Comparison of ENCODE assay signal across 9 cellular contexts in genomic region chr3:126082334-126083137, GRCh38.
DNase-seq lines count a peak whose midpoint lies in the region; TF ChIP-seq lines count a peak whose summit lies in the region.
"Had no signal": no experiment of that assay in that cellular context is flagged by ENCODE, and none has a peak within 500 bp of the region (broad histone marks: within the 10 kb centered on the region; RNA-seq: fewer than 3 reads in every experiment).

No MANE protein-coding gene starts in this region.

- in situ Hi-C loops in astrocyte of the cerebellum (cut with HindIII; ENCODE audit: low sequenced_read_pairs) = no loop called here

- H3K27me3 ChIP-seq in muscle layer of duodenum (ENCODE audit: low read depth, low read length) = no peaks in the 10 kb centered on the region

- POLR2A ChIA-PET in AG04449 (lab: Yijun Ruan, JAX) = interaction anchor here (0.6 kb wide), 1 partner anchor 1614 kb away, joined by 3 read pairs; no protein-coding TSS in a partner anchor

- no peak overlapping the region for H3K27ac ChIP-seq in muscle layer of duodenum (ENCODE audit: low read length)

- H3K4me3 ChIP-seq in AG04449 (ENCODE audit: low read depth, low read length) = peak overlapping the region; percentile 70
- peak overlapping the region; percentile 62 for H3K4me3 ChIP-seq in HFF-Myc (replicated peaks; ENCODE audit: low read depth, low read length)
- peak overlapping the region; percentile 60 for H3K4me3 ChIP-seq in astrocyte of the cerebellum (ENCODE audit: low read depth, low read length)
- H3K4me3 ChIP-seq in muscle layer of duodenum (ENCODE audit: low read depth in 1 of 2, low read length in 2 of 2) = peak overlapping the region; percentile 73 to 74

- CTCF ChIA-PET in AG04449 (lab: Yijun Ruan, JAX) = no interaction called here

- H3K36me3 ChIP-seq in muscle layer of duodenum (ENCODE audit: control insufficient read depth in 1 of 2, insufficient read depth in 2 of 2, low read length in 2 of 2) = peaks cover 0 to 1% of the 10 kb centered on the region in 2 donors

- H3K9me3 ChIP-seq in muscle layer of duodenum (ENCODE audit: control insufficient read depth in 1 of 2, low read length in 2 of 2) = no peaks in the 10 kb centered on the region

- TF ChIP-seq CTCF in AG04449 (IDR thresholded peaks at IDR 0.05; ENCODE audit: insufficient read depth, low read length, missing control alignments) (no peak), HFF-Myc (IDR thresholded peaks at IDR 0.05; ENCODE audit: low read depth, low read length, missing control alignments) (no peak), astrocyte of the cerebellum (IDR thresholded peaks at IDR 0.05; ENCODE audit: low read depth, low read length, missing control alignments) (no peak), GM20000 (IDR thresholded peaks at IDR 0.05; ENCODE audit: extremely low read depth, missing control alignments) (no peak)

- H3K4me1 ChIP-seq in muscle layer of duodenum (ENCODE audit: control insufficient read depth in 1 of 2, insufficient read depth in 2 of 2, low read length in 2 of 2) = peaks cover 0 to 12% of the 10 kb centered on the region in 2 donors

- DNase-seq in AG04449 (ENCODE audit: low read depth, low spot score) (no peak), HFF-Myc (ENCODE audit: extremely low read depth, low read depth) (no peak), astrocyte of the cerebellum (ENCODE audit: low read depth) (no peak), kidney tubule cell (ENCODE audit: low spot score) (no peak), GM20000 (ENCODE audit: low spot score) (no peak), NCI-H2081 treated with DMSO at 0.1 percent for 48 hours (lab: John Stamatoyannopoulos, UW) (no peak)
- no peak for DNase-seq in activated CD4-positive, alpha-beta T cell treated with anti-CD3 and anti-CD28 coated beads for 4 hours
- DNase-seq: NCI-H446 treated with DMSO at 0.1 percent for 48 hours had no signal
